Comparison of ENCODE assay signal across 20 cellular contexts in the genomic region with DNA sequence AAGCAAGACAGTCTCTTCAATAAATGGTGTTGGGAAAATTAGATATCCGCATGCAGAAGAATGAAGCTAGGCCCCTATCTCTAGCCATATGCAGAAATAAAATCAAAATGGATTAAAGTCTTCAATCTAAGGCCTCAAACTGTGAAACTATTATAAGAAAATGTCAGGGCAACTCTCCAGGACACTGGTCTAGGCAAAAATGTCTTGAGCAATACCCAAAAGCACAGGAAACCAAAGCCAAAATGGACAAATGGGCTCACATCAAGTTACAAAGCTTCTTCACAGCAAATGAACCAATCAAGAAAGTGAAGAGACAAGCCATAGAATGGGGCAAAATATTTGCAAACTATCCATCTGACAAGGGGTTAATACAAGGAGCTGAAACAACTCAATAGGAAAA.
DNase-seq lines count a peak whose midpoint lies in the region; TF ChIP-seq lines count a peak whose summit lies in the region.
"Had no signal": no experiment of that assay in that cellular context is flagged by ENCODE, and none has a peak within 500 bp of the region (broad histone marks: within the 10 kb centered on the region; RNA-seq: fewer than 3 reads in every experiment).

No MANE protein-coding gene starts in this region.

- intact Hi-C loops in adrenal gland (cut with DNase I) = no loop called here
- intact Hi-C loops in testis (cut with DNase I; ENCODE audit: low total_unique reads) = no loop called here

- H3K4me3 ChIP-seq in fibroblast of the aortic adventitia (ENCODE audit: low read depth, low read length) = no peak overlapping the region
- H3K4me3 ChIP-seq in adrenal gland = no peak overlapping the region
- no peak overlapping the region for H3K4me3 ChIP-seq in testis
- H3K4me3 ChIP-seq: BLaER1 treated with 17β-estradiol and CSF1 and Interleukin-3, amounts not matched to agents 10 nM and 100 nM; GM12878 had no signal

- no peak overlapping the region for H3K27ac ChIP-seq in adrenal gland
- no peak overlapping the region for H3K27ac ChIP-seq in testis
- H3K27ac ChIP-seq: BLaER1 treated with 17β-estradiol and CSF1 and Interleukin-3, amounts not matched to agents 10 nM and 100 nM; C4-2B had no signal

- H3K36me3 ChIP-seq in adrenal gland (replicated peaks in 1 of 2) = no peaks in the 10 kb centered on the region
- no peaks in the 10 kb centered on the region for H3K36me3 ChIP-seq in testis (ENCODE audit: low read depth, missing control alignments)
- H3K36me3 ChIP-seq: BLaER1 treated with 17β-estradiol and CSF1 and Interleukin-3, amounts not matched to agents 10 nM and 100 nM had no signal

- TF ChIP-seq POLR2A in adrenal gland (IDR thresholded peaks at IDR 0.05) (no peak), testis (IDR thresholded peaks at IDR 0.05) (no peak)

- H3K4me1 ChIP-seq in adrenal gland (replicated peaks in 1 of 2) (no peaks in the 10 kb centered on the region), testis (no peaks in the 10 kb centered on the region)
- H3K4me1 ChIP-seq: BLaER1 treated with 17β-estradiol and CSF1 and Interleukin-3, amounts not matched to agents 10 nM and 100 nM; Caco-2 had no signal

- H3K27me3 ChIP-seq in adrenal gland = no peaks in the 10 kb centered on the region
- H3K27me3 ChIP-seq in testis = no peaks in the 10 kb centered on the region
- H3K27me3 ChIP-seq: BLaER1 treated with 17β-estradiol and CSF1 and Interleukin-3, amounts not matched to agents 10 nM and 100 nM had no signal

- peaks cover 0 to 5% (median 0%) of the 10 kb centered on the region in 3 donors for H3K9me3 ChIP-seq in adrenal gland (replicated peaks in 1 of 3)
- H3K9me3 ChIP-seq in testis = no peaks in the 10 kb centered on the region
- H3K9me3 ChIP-seq: Caco-2 had no signal

- WGBS in adrenal gland, 4 donors = 95 to 100% (median 99%) methylated on average over 1 of the region's 1 CpG
- WGBS in testis, 2 donors = 67 to 100% methylated on average over 1 of the region's 1 CpG

- DNase-seq in dedifferentiated amniotic fluid mesenchymal stem cell (ENCODE audit: extremely low spot score) = peak; percentile 11
- DNase-seq in fibroblast of gingiva (ENCODE audit: low read depth) = peak; percentile 71
- DNase-seq in fibroblast of the aortic adventitia (ENCODE audit: low read depth) = peak; percentile 5
- peak; percentile 37 for DNase-seq in stromal cell of bone marrow (ENCODE audit: low read depth)
- no peak for DNase-seq in stimulated activated CD4-positive, alpha-beta T cell treated with anti-CD3 and anti-CD28 coated beads, Interleukin-15, amount 100 ng/mL, for 24 hours
- DNase-seq in adrenal gland = no peak
- no peak for DNase-seq in testis
- no peak for DNase-seq in activated T-cell treated with anti-CD3 and anti-CD28 coated beads, Interleukin-2, amount 50 U/mL, for 48 hours
- DNase-seq: 8988T; ACHN; AML-193; Caco-2; Calu3; CD4-positive, alpha-beta T cell; CD8-positive, alpha-beta T cell; DMS79 treated with DMSO at 0.1 percent for 48 hours; GDM1 had no signal

- TF ChIP-seq CTCF in fibroblast of the aortic adventitia (IDR thresholded peaks at IDR 0.05; ENCODE audit: insufficient read depth, low read length) (no peak), adrenal gland (IDR thresholded peaks at IDR 0.05) (no peak), testis (IDR thresholded peaks at IDR 0.05) (no peak)

Comparison
In these comparisons a context has a peak if more than half of its experiments do, and no peak if none do; other contexts are left out.
1. DNase-seq: peak in dedifferentiated amniotic fluid mesenchymal stem cell (single experiment), fibroblast of gingiva (single experiment), fibroblast of the aortic adventitia (single experiment) and stromal cell of bone marrow (single experiment); none in stimulated activated CD4-positive, alpha-beta T cell treated with anti-CD3 and anti-CD28 coated beads, Interleukin-15, amount 100 ng/mL, for 24 hours (single experiment), adrenal gland (0 of 7), testis (single experiment) and activated T-cell treated with anti-CD3 and anti-CD28 coated beads, Interleukin-2, amount 50 U/mL, for 48 hours (0 of 2).